Comparison of ENCODE assay signal across 8 cellular contexts in genomic region chr1:62034790-62035189, GRCh38.
"Had no signal": no experiment of that assay in that cellular context is flagged by ENCODE, and none has a peak within 500 bp of the region (broad histone marks: within the 10 kb centered on the region; RNA-seq: fewer than 3 reads in every experiment).

No MANE protein-coding gene starts in this region.

- H3K4me2 ChIP-seq: GM23338 had no signal

- FAIRE-seq: H1, H54, HepG2 had no signal

- H3K4me3 ChIP-seq: GM23338 had no signal

- ATAC-seq: HepG2 had no signal

- H3K9me3 Mint-ChIP-seq: GM23338 had no signal

- H3K4me3 Mint-ChIP-seq: GM23338, H9, IgD-negative memory B cell had no signal

- H3K27ac Mint-ChIP-seq: GM23338, IgD-negative memory B cell had no signal

- H2AFZ ChIP-seq: GM23338 had no signal

- H3K27me3 Mint-ChIP-seq: IgD-negative memory B cell had no signal

- DNase-seq: H9, HCEC 1CT had no signal

- H3K27ac ChIP-seq: HL-60 had no signal
